10 cellular contexts compared by ENCODE assay signal in genomic region chr12:113142173-113142885, GRCh38. TPM values are rescaled to one million over a fixed set of nuclear protein-coding genes. Genes with fewer than 3 reads are reported as not detected.
DNase-seq lines count a peak whose midpoint lies in the region; ATAC-seq lines count a peak whose summit lies in the region.
"Had no signal": no experiment of that assay in that cellular context is flagged by ENCODE, and none has a peak within 500 bp of the region (broad histone marks: within the 10 kb centered on the region; RNA-seq: fewer than 3 reads in every experiment).

No MANE protein-coding gene starts in this region.

- no peaks in the 10 kb centered on the region for H3K9me3 ChIP-seq in MG63
- H3K9me3 ChIP-seq: SJSA1 had no signal

- H3K27me3 ChIP-seq in MG63, result no peaks in the 10 kb centered on the region

- ATAC-seq in GM18519 (IDR thresholded peaks at IDR 0.05; ENCODE audit: low FRiP score, unreplicated experiment), result no peak

- H3K4me3 ChIP-seq in MG63, result no peak overlapping the region
- H3K4me3 ChIP-seq: SJSA1, thoracic aorta had no signal

- DNase-seq in Daoy (ENCODE audit: low read depth) (peak; percentile 37), NCI-H2029 (lab: John Stamatoyannopoulos, UW) (peak; percentile 56), cerebellum (ENCODE audit: low spot score) (peak; percentile 74), nucleus accumbens (lab: John Stamatoyannopoulos, UW) (peak; percentile 26 to 94 (median 82)), MG63 (no peak)
- DNase-seq in effector CD4-positive, alpha-beta T cell, result no peak
- no peak for DNase-seq in central memory CD4-positive, alpha-beta T cell

- H3K36me3 ChIP-seq in MG63, result no peaks in the 10 kb centered on the region
- H3K36me3 ChIP-seq: SJSA1, thoracic aorta had no signal

RNA-seq across cellular contexts. Expression of gene RASAL1, which starts 6.8 kb away (rescaled TPM):
- total RNA-seq in Daoy (2014; rRNA removed; shearing (Covaris generic)), result 0.06 TPM in 1 of 2 replicates, not detected in the other
- 0.27 TPM for total RNA-seq in cerebellum
- not detected in 2 replicates for total RNA-seq in MG63 (2014; rRNA removed; shearing (Covaris generic); ENCODE audit: low replicate concordance)
- total RNA-seq: SJSA1 had no signal

RNA-seq across cellular contexts. Expression of gene CFAP73, which starts 7.2 kb away (rescaled TPM):
- total RNA-seq in Daoy (2014; rRNA removed; shearing (Covaris generic)), result not detected in 2 replicates
- 0.54 TPM for total RNA-seq in cerebellum
- not detected in 2 replicates for total RNA-seq in MG63 (2014; rRNA removed; shearing (Covaris generic); ENCODE audit: low replicate concordance)
- total RNA-seq: SJSA1, thoracic aorta had no signal

RNA-seq across cellular contexts. Expression of gene DDX54, which starts 42.9 kb away (rescaled TPM):
- total RNA-seq in Daoy (2014; rRNA removed; shearing (Covaris generic)), result 60.1 and 78.5 TPM in 2 replicates
- 9.3 TPM for total RNA-seq in cerebellum
- 80.5 and 82.0 TPM in 2 replicates for total RNA-seq in MG63 (2014; rRNA removed; shearing (Covaris generic); ENCODE audit: low replicate concordance)

RNA-seq across cellular contexts. Expression of gene RITA1, which starts 43.2 kb away (rescaled TPM):
- total RNA-seq in Daoy (2014; rRNA removed; shearing (Covaris generic)), result 26.0 and 31.8 TPM in 2 replicates
- total RNA-seq in cerebellum, result 10.9 TPM
- 34.4 and 38.6 TPM in 2 replicates for total RNA-seq in MG63 (2014; rRNA removed; shearing (Covaris generic); ENCODE audit: low replicate concordance)

Comparison
In these comparisons a context has a peak if more than half of its experiments do, and no peak if none do; other contexts are left out.
1. DNase-seq: peak in Daoy (single experiment), NCI-H2029 (single experiment), cerebellum (single experiment) and nucleus accumbens (56 of 56); none in effector CD4-positive, alpha-beta T cell (single experiment), MG63 (single experiment) and central memory CD4-positive, alpha-beta T cell (single experiment).